6 cellular contexts compared by ENCODE assay signal in genomic region chr1:206173110-206173719, GRCh38. TPM values are rescaled to one million over a fixed set of nuclear protein-coding genes. Genes with fewer than 3 reads are reported as not detected.
"Had no signal": no experiment of that assay in that cellular context is flagged by ENCODE, and none has a peak within 500 bp of the region (broad histone marks: within the 10 kb centered on the region; RNA-seq: fewer than 3 reads in every experiment).

No MANE protein-coding gene starts in this region.

RNA-seq across cellular contexts. Expression of gene AVPR1B, which starts 56.0 kb away (rescaled TPM):
- total RNA-seq: HepG2, HT-29, HT1080, IMR-90, K562 had no signal
- polyA plus RNA-seq: IgD-negative memory B cell, IMR-90, K562 had no signal
